Comparison of ENCODE assay signal across 2 cellular contexts in the genomic region with DNA sequence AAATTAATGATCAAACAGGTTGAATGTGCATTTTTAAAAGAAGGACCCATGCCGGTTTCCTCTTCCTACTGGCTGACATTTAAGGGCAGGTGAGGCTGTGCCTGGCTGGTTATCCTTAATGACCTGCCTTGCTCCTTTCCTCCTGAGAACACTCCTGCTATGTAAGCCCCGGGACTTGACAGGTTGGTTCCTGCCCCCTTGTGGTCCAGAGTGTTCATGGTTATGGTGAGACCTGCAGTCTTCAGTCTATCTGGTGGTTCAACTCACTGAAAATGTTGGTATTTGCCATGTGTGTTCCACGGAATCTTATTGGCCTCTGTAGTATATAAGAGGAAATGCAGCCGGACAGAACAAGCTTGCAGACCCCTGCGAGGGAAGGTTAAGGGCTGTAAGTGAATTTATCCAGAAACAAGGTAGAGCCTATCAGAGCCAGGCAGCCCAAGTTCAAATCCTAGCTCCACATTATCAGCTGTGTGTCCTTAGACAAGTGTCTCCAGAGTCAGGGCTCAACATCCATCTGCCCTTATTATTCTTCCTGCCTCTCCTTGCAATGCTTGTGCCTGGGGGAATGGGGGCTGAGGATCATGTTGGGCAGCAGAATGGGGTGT.
A peak's percentile ranks its signal among the peaks of the same experiment; 100 is the strongest.
TF ChIP-seq lines count a peak whose summit lies in the region.

No MANE protein-coding gene starts in this region.

TF ChIP-seq in GM12878, 131 proteins besides CTCF, POLR2A, EP300 and RAD21:
- TF ChIP-seq EZH2 (IDR thresholded peaks at IDR 0.05; ENCODE audit: borderline replicate concordance, control insufficient read depth, low read depth, low read length) (no peak), SMC3 (IDR thresholded peaks at IDR 0.05; ENCODE audit: borderline replicate concordance, low read length) (peak; percentile 42; the same call in 1 of the 2 replicates)

TF ChIP-seq in HepG2, 621 proteins besides CTCF, POLR2A, EP300 and RAD21 (continues in another document):
- TF ChIP-seq, protein P1, sequence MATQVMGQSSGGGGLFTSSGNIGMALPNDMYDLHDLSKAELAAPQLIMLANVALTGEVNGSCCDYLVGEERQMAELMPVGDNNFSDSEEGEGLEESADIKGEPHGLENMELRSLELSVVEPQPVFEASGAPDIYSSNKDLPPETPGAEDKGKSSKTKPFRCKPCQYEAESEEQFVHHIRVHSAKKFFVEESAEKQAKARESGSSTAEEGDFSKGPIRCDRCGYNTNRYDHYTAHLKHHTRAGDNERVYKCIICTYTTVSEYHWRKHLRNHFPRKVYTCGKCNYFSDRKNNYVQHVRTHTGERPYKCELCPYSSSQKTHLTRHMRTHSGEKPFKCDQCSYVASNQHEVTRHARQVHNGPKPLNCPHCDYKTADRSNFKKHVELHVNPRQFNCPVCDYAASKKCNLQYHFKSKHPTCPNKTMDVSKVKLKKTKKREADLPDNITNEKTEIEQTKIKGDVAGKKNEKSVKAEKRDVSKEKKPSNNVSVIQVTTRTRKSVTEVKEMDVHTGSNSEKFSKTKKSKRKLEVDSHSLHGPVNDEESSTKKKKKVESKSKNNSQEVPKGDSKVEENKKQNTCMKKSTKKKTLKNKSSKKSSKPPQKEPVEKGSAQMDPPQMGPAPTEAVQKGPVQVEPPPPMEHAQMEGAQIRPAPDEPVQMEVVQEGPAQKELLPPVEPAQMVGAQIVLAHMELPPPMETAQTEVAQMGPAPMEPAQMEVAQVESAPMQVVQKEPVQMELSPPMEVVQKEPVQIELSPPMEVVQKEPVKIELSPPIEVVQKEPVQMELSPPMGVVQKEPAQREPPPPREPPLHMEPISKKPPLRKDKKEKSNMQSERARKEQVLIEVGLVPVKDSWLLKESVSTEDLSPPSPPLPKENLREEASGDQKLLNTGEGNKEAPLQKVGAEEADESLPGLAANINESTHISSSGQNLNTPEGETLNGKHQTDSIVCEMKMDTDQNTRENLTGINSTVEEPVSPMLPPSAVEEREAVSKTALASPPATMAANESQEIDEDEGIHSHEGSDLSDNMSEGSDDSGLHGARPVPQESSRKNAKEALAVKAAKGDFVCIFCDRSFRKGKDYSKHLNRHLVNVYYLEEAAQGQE (IDR thresholded peaks at IDR 0.05; ENCODE audit: borderline replicate concordance in 1 of 2, low read depth in 1 of 2, low read length in 2 of 2), result peak; percentile 13 to 78
- TF ChIP-seq MIER2 (CRISPR knock-in tag; IDR thresholded peaks at IDR 0.05), result peak; percentile 94
- TF ChIP-seq CBX5 (CRISPR knock-in tag; IDR thresholded peaks at IDR 0.05; ENCODE audit: borderline replicate concordance), result no peak
- TF ChIP-seq IRX3 (CRISPR knock-in tag; IDR thresholded peaks at IDR 0.05; ENCODE audit: borderline replicate concordance, low read depth), result no peak
- TF ChIP-seq, protein P2, sequence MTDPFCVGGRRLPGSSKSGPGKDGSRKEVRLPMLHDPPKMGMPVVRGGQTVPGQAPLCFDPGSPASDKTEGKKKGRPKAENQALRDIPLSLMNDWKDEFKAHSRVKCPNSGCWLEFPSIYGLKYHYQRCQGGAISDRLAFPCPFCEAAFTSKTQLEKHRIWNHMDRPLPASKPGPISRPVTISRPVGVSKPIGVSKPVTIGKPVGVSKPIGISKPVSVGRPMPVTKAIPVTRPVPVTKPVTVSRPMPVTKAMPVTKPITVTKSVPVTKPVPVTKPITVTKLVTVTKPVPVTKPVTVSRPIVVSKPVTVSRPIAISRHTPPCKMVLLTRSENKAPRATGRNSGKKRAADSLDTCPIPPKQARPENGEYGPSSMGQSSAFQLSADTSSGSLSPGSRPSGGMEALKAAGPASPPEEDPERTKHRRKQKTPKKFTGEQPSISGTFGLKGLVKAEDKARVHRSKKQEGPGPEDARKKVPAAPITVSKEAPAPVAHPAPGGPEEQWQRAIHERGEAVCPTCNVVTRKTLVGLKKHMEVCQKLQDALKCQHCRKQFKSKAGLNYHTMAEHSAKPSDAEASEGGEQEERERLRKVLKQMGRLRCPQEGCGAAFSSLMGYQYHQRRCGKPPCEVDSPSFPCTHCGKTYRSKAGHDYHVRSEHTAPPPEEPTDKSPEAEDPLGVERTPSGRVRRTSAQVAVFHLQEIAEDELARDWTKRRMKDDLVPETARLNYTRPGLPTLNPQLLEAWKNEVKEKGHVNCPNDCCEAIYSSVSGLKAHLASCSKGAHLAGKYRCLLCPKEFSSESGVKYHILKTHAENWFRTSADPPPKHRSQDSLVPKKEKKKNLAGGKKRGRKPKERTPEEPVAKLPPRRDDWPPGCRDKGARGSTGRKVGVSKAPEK (CRISPR knock-in tag; IDR thresholded peaks at IDR 0.05; ENCODE audit: borderline replicate concordance), result no peak
- TF ChIP-seq JUND (CRISPR knock-in tag; IDR thresholded peaks at IDR 0.05), result no peak
- TF ChIP-seq STAG1 (CRISPR knock-in tag; IDR thresholded peaks at IDR 0.05), result peak; percentile 76
- peak; percentile 61 for TF ChIP-seq TEAD3 (CRISPR knock-in tag; optimal IDR thresholded peaks at IDR 0.05; ENCODE audit: borderline replicate concordance)
- TF ChIP-seq, protein P3, sequence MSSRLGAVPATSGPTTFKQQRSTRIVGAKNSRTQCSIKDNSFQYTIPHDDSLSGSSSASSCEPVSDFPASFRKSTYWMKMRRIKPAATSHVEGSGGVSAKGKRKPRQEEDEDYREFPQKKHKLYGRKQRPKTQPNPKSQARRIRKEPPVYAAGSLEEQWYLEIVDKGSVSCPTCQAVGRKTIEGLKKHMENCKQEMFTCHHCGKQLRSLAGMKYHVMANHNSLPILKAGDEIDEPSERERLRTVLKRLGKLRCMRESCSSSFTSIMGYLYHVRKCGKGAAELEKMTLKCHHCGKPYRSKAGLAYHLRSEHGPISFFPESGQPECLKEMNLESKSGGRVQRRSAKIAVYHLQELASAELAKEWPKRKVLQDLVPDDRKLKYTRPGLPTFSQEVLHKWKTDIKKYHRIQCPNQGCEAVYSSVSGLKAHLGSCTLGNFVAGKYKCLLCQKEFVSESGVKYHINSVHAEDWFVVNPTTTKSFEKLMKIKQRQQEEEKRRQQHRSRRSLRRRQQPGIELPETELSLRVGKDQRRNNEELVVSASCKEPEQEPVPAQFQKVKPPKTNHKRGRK (CRISPR knock-in tag; IDR thresholded peaks at IDR 0.05), result no peak
- TF ChIP-seq, protein P4, sequence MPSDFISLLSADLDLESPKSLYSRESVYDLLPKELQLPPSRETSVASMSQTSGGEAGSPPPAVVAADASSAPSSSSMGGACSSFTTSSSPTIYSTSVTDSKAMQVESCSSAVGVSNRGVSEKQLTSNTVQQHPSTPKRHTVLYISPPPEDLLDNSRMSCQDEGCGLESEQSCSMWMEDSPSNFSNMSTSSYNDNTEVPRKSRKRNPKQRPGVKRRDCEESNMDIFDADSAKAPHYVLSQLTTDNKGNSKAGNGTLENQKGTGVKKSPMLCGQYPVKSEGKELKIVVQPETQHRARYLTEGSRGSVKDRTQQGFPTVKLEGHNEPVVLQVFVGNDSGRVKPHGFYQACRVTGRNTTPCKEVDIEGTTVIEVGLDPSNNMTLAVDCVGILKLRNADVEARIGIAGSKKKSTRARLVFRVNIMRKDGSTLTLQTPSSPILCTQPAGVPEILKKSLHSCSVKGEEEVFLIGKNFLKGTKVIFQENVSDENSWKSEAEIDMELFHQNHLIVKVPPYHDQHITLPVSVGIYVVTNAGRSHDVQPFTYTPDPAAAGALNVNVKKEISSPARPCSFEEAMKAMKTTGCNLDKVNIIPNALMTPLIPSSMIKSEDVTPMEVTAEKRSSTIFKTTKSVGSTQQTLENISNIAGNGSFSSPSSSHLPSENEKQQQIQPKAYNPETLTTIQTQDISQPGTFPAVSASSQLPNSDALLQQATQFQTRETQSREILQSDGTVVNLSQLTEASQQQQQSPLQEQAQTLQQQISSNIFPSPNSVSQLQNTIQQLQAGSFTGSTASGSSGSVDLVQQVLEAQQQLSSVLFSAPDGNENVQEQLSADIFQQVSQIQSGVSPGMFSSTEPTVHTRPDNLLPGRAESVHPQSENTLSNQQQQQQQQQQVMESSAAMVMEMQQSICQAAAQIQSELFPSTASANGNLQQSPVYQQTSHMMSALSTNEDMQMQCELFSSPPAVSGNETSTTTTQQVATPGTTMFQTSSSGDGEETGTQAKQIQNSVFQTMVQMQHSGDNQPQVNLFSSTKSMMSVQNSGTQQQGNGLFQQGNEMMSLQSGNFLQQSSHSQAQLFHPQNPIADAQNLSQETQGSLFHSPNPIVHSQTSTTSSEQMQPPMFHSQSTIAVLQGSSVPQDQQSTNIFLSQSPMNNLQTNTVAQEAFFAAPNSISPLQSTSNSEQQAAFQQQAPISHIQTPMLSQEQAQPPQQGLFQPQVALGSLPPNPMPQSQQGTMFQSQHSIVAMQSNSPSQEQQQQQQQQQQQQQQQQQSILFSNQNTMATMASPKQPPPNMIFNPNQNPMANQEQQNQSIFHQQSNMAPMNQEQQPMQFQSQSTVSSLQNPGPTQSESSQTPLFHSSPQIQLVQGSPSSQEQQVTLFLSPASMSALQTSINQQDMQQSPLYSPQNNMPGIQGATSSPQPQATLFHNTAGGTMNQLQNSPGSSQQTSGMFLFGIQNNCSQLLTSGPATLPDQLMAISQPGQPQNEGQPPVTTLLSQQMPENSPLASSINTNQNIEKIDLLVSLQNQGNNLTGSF (CRISPR knock-in tag; IDR thresholded peaks at IDR 0.05), result no peak
- TF ChIP-seq ZNF326 (CRISPR knock-in tag; IDR thresholded peaks at IDR 0.05; ENCODE audit: borderline replicate concordance), result no peak
- TF ChIP-seq GABPB1 (CRISPR knock-in tag; IDR thresholded peaks at IDR 0.05), result no peak
- TF ChIP-seq ZNF296 (CRISPR knock-in tag; conservative IDR thresholded peaks at IDR 0.05), result no peak
- TF ChIP-seq RCOR2 (CRISPR knock-in tag; IDR thresholded peaks at IDR 0.05), result no peak
- no peak for TF ChIP-seq ZNF225 (CRISPR knock-in tag; IDR thresholded peaks at IDR 0.05)
- TF ChIP-seq MIER3 (CRISPR knock-in tag; IDR thresholded peaks at IDR 0.05; ENCODE audit: borderline replicate concordance), result 0 out of 2 replicates have a peak, but pooled peaks have one; percentile 34
- TF ChIP-seq, protein P5, sequence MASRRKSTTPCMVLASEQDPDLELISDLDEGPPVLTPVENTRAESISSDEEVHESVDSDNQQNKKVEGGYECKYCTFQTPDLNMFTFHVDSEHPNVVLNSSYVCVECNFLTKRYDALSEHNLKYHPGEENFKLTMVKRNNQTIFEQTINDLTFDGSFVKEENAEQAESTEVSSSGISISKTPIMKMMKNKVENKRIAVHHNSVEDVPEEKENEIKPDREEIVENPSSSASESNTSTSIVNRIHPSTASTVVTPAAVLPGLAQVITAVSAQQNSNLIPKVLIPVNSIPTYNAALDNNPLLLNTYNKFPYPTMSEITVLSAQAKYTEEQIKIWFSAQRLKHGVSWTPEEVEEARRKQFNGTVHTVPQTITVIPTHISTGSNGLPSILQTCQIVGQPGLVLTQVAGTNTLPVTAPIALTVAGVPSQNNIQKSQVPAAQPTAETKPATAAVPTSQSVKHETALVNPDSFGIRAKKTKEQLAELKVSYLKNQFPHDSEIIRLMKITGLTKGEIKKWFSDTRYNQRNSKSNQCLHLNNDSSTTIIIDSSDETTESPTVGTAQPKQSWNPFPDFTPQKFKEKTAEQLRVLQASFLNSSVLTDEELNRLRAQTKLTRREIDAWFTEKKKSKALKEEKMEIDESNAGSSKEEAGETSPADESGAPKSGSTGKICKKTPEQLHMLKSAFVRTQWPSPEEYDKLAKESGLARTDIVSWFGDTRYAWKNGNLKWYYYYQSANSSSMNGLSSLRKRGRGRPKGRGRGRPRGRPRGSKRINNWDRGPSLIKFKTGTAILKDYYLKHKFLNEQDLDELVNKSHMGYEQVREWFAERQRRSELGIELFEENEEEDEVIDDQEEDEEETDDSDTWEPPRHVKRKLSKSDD (CRISPR knock-in tag; IDR thresholded peaks at IDR 0.05; ENCODE audit: low read depth), result no peak
- TF ChIP-seq ATRX (CRISPR knock-in tag; IDR thresholded peaks at IDR 0.05; ENCODE audit: borderline replicate concordance), result no peak
- no peak for TF ChIP-seq PRMT3 (CRISPR knock-in tag; IDR thresholded peaks at IDR 0.05; ENCODE audit: borderline replicate concordance, low read depth)
- peak; percentile 84 for TF ChIP-seq SMC3 (IDR thresholded peaks at IDR 0.05; ENCODE audit: low read length)
- TF ChIP-seq HNRNPH1 (optimal IDR thresholded peaks at IDR 0.05; ENCODE audit: low read depth, low read length), result no peak
- no peak for TF ChIP-seq SIX1 (CRISPR knock-in tag; IDR thresholded peaks at IDR 0.05; ENCODE audit: borderline replicate concordance)
- no peak for TF ChIP-seq ZNF510 (CRISPR knock-in tag; IDR thresholded peaks at IDR 0.05; ENCODE audit: low read depth)
- TF ChIP-seq ZNF598 (CRISPR knock-in tag; IDR thresholded peaks at IDR 0.05; ENCODE audit: borderline replicate concordance), result no peak
- TF ChIP-seq, protein P6, sequence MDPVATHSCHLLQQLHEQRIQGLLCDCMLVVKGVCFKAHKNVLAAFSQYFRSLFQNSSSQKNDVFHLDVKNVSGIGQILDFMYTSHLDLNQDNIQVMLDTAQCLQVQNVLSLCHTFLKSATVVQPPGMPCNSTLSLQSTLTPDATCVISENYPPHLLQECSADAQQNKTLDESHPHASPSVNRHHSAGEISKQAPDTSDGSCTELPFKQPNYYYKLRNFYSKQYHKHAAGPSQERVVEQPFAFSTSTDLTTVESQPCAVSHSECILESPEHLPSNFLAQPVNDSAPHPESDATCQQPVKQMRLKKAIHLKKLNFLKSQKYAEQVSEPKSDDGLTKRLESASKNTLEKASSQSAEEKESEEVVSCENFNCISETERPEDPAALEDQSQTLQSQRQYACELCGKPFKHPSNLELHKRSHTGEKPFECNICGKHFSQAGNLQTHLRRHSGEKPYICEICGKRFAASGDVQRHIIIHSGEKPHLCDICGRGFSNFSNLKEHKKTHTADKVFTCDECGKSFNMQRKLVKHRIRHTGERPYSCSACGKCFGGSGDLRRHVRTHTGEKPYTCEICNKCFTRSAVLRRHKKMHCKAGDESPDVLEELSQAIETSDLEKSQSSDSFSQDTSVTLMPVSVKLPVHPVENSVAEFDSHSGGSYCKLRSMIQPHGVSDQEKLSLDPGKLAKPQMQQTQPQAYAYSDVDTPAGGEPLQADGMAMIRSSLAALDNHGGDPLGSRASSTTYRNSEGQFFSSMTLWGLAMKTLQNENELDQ (CRISPR knock-in tag; IDR thresholded peaks at IDR 0.05; ENCODE audit: borderline replicate concordance), result no peak
- 0 out of 2 replicates have a peak, but pooled peaks have one; percentile 56 for TF ChIP-seq YEATS2 (CRISPR knock-in tag; IDR thresholded peaks at IDR 0.05; ENCODE audit: borderline replicate concordance)
- TF ChIP-seq, protein P7, sequence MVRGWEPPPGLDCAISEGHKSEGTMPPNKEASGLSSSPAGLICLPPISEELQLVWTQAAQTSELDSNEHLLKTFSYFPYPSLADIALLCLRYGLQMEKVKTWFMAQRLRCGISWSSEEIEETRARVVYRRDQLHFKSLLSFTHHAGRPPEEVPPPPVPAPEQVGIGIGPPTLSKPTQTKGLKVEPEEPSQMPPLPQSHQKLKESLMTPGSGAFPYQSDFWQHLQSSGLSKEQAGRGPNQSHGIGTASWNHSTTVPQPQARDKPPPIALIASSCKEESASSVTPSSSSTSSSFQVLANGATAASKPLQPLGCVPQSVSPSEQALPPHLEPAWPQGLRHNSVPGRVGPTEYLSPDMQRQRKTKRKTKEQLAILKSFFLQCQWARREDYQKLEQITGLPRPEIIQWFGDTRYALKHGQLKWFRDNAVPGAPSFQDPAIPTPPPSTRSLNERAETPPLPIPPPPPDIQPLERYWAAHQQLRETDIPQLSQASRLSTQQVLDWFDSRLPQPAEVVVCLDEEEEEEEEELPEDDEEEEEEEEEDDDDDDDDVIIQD (CRISPR knock-in tag; IDR thresholded peaks at IDR 0.05; ENCODE audit: low read depth), result 0 out of 2 replicates have a peak, but pooled peaks have one; percentile 27
- no peak for TF ChIP-seq MEIS2 (CRISPR knock-in tag; IDR thresholded peaks at IDR 0.05)
- peak; percentile 56; the same call in 1 of the 2 replicates for TF ChIP-seq ERF (CRISPR knock-in tag; IDR thresholded peaks at IDR 0.05)
- no peak for TF ChIP-seq ZNF264 (CRISPR knock-in tag; IDR thresholded peaks at IDR 0.05)
- TF ChIP-seq ZNF777 (CRISPR knock-in tag; IDR thresholded peaks at IDR 0.05), result no peak
- 0 out of 2 replicates have a peak, but pooled peaks have one; percentile 21 for TF ChIP-seq TAF1 (CRISPR knock-in tag; IDR thresholded peaks at IDR 0.05)
- no peak for TF ChIP-seq NCOR1 (IDR thresholded peaks at IDR 0.05; ENCODE audit: borderline replicate concordance, low read length)
- TF ChIP-seq KDM2A (CRISPR knock-in tag; IDR thresholded peaks at IDR 0.05; ENCODE audit: borderline replicate concordance, low read depth), result 0 out of 2 replicates have a peak, but pooled peaks have one; percentile 23
